1 cellular context compared by ENCODE assay signal in the genomic region with DNA sequence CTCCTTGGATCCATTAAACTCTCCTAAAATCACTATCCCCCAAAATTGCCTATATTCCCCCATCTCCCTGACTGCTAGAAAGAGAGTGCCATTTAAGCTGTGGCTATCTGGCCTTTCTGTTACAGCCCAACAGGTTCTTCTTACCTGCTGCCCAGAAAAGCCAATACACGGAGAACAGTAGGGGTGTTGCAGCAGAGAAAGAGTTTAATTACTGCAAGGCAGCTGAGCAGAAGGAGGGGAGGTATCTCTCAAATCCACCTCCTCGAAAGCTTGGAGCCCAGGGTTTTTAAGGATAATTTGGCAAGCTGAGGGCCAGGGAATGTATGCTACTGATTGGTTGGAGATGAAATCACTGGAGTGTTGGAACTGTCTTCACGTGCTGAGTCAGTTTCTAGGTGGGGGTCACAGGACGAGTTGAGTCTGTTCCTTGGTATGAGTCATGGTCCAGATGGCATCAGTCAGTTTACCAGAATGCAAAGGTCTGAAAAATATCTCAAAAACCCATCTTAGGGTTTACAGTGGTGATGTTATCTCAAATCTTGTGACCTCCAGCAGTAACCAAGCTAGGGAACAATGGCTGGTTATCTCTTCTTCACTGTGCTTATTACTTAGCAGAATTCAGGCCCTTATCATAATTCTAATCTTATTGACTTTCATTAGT.
A peak's percentile ranks its signal among the peaks of the same experiment; 100 is the strongest.
TF ChIP-seq lines count a peak whose summit lies in the region.

No MANE protein-coding gene starts in this region.

TF ChIP-seq in IMR-90, 13 proteins besides CTCF, POLR2A, EP300 and RAD21:
- peak; percentile 29; the same call in 1 of the 2 replicates for TF ChIP-seq FOS (IDR thresholded peaks at IDR 0.05; ENCODE audit: low read depth, low read length)
- no peak for TF ChIP-seq NFE2L2 (IDR thresholded peaks at IDR 0.05; ENCODE audit: low read depth, low read length)
- peak; percentile 41; the same call in 1 of the 2 replicates for TF ChIP-seq BHLHE40 (IDR thresholded peaks at IDR 0.05; ENCODE audit: low read depth, low read length)
- TF ChIP-seq MAFK (IDR thresholded peaks at IDR 0.05; ENCODE audit: low read depth, low read length): peak; percentile 33; the same call in 1 of the 2 replicates
- peak; percentile 24; the same call in 1 of the 2 replicates for TF ChIP-seq MAZ (IDR thresholded peaks at IDR 0.05; ENCODE audit: borderline replicate concordance, low read depth, low read length)
- TF ChIP-seq RCOR1 (IDR thresholded peaks at IDR 0.05; ENCODE audit: insufficient replicate concordance, low read length): no peak
- TF ChIP-seq RFX5 (IDR thresholded peaks at IDR 0.05; ENCODE audit: low read depth, low read length): no peak
- no peak for TF ChIP-seq CHD1 (IDR thresholded peaks at IDR 0.05; ENCODE audit: low read depth, low read length)
- TF ChIP-seq SMC3 (IDR thresholded peaks at IDR 0.05; ENCODE audit: low read depth, low read length): no peak
TF ChIP-seq in IMR-90: peak in this region for 4.
